In genomic region chr10:44990302-44990655, GRCh38 we compare ENCODE assay signal across 10 cellular contexts. TPM values are rescaled to one million over a fixed set of nuclear protein-coding genes. Genes with fewer than 3 reads are reported as not detected.
A peak's percentile ranks its signal among the peaks of the same experiment; 100 is the strongest.
DNase-seq lines count a peak whose midpoint lies in the region; ATAC-seq, FAIRE-seq and TF ChIP-seq lines count a peak whose summit lies in the region.
"Had no signal": no experiment of that assay in that cellular context is flagged by ENCODE, and none has a peak within 500 bp of the region (broad histone marks: within the 10 kb centered on the region; RNA-seq: fewer than 3 reads in every experiment).

No MANE protein-coding gene starts in this region.

- FAIRE-seq in bronchial epithelial cell (lab: Jason Lieb, UNC): no peak

- H3K9me3 ChIP-seq in HUES48 (ENCODE audit: control insufficient read depth, insufficient read depth, low read length) (no peaks in the 10 kb centered on the region), liver (ENCODE audit: control insufficient read depth in 4 of 4, low read length in 3 of 4) (no peaks in the 10 kb centered on the region)

- TF ChIP-seq CTCF in 22Rv1 (IDR thresholded peaks at IDR 0.05) (0 out of 2 replicates have a peak, but pooled peaks have one; percentile 8), bronchial epithelial cell (IDR thresholded peaks at IDR 0.05; ENCODE audit: insufficient read depth, low read length, severe bottlenecking) (peak; percentile 66), liver (IDR thresholded peaks at IDR 0.05; ENCODE audit: low read depth, low read length, missing input control) (no peak)

- ATAC-seq in HG03097 (IDR thresholded peaks at IDR 0.05; ENCODE audit: low FRiP score, unreplicated experiment): no peak

- H3K4me1 ChIP-seq in HUES48 (ENCODE audit: control insufficient read depth, insufficient read depth, low read length) (peaks cover 72% of the 10 kb centered on the region), liver (ENCODE audit: control insufficient read depth in 4 of 4, insufficient read depth in 4 of 4, low read length in 3 of 4) (peaks cover 37 to 53% (median 42%) of the 10 kb centered on the region in 4 donors)

- H3K36me3 ChIP-seq in HUES48 (ENCODE audit: control insufficient read depth, insufficient read depth, low read length) (0 out of 2 replicates have a peak, but pooled peaks cover 4% of the 10 kb centered on the region), bronchial epithelial cell (ENCODE audit: control insufficient read depth, insufficient read depth, low read length) (no peaks in the 10 kb centered on the region), liver (ENCODE audit: control insufficient read depth in 4 of 4, insufficient read depth in 3 of 4, low read depth in 1 of 4, low read length in 3 of 4) (no peaks in the 10 kb centered on the region)

- H3K27me3 ChIP-seq in HUES48 (ENCODE audit: control insufficient read depth, insufficient read depth, low read length) (peaks cover 7% of the 10 kb centered on the region), bronchial epithelial cell (ENCODE audit: control insufficient read depth, insufficient read depth, low read length) (no peaks in the 10 kb centered on the region), liver (ENCODE audit: control insufficient read depth in 4 of 4, insufficient read depth in 4 of 4, low read length in 3 of 4) (no peaks in the 10 kb centered on the region)

- H3K27ac ChIP-seq in 22Rv1 (no peak overlapping the region), HUES48 (ENCODE audit: low read depth, low read length) (peak overlapping the region; percentile 74), liver (ENCODE audit: low read depth in 1 of 2, low read length in 2 of 2) (peak overlapping the region; percentile 42 to 64)
- H3K27ac ChIP-seq: C4-2B, VCaP had no signal

- peak in 1 of 2 donors; percentile 26 for TF ChIP-seq RAD21 in liver (IDR thresholded peaks at IDR 0.05)

- H3K4me3 ChIP-seq in HUES48 (ENCODE audit: low read depth, low read length) (no peak overlapping the region; the same call in 1 of the 2 replicates), bronchial epithelial cell (ENCODE audit: low read depth, low read length) (no peak overlapping the region), liver (ENCODE audit: low read depth in 1 of 3, low read length in 3 of 3) (no peak overlapping the region)

- H3K9ac ChIP-seq in HUES48 (ENCODE audit: low read depth, low read length): no peak overlapping the region; the same call in 1 of the 2 replicates
- no peak overlapping the region for H3K9ac ChIP-seq in liver (ENCODE audit: low read depth in 1 of 2, low read length in 2 of 2)

- 24% methylated on average over 8 of the region's 8 CpGs for WGBS in liver

- DNase-seq in bronchial epithelial cell (ENCODE audit: low read depth) (no peak), NCI-H748 treated with DMSO at 0.1 percent for 48 hours (lab: John Stamatoyannopoulos, UW) (no peak), DMS153 (lab: John Stamatoyannopoulos, UW) (no peak), NCI-H2029 (lab: John Stamatoyannopoulos, UW) (no peak)

TF ChIP-seq in liver, 16 proteins besides CTCF, POLR2A, EP300 and RAD21:
- TF ChIP-seq FOXA1 (IDR thresholded peaks at IDR 0.05): no peak
- no peak for TF ChIP-seq MAX (IDR thresholded peaks at IDR 0.05)
- TF ChIP-seq, protein P1, sequence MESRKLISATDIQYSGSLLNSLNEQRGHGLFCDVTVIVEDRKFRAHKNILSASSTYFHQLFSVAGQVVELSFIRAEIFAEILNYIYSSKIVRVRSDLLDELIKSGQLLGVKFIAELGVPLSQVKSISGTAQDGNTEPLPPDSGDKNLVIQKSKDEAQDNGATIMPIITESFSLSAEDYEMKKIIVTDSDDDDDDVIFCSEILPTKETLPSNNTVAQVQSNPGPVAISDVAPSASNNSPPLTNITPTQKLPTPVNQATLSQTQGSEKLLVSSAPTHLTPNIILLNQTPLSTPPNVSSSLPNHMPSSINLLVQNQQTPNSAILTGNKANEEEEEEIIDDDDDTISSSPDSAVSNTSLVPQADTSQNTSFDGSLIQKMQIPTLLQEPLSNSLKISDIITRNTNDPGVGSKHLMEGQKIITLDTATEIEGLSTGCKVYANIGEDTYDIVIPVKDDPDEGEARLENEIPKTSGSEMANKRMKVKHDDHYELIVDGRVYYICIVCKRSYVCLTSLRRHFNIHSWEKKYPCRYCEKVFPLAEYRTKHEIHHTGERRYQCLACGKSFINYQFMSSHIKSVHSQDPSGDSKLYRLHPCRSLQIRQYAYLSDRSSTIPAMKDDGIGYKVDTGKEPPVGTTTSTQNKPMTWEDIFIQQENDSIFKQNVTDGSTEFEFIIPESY (IDR thresholded peaks at IDR 0.05): peak; percentile 26
- TF ChIP-seq FOXA2 (IDR thresholded peaks at IDR 0.05): peak; percentile 37
- no peak for TF ChIP-seq NR2F2 (IDR thresholded peaks at IDR 0.05)
- peak; percentile 35 for TF ChIP-seq HNF4G (IDR thresholded peaks at IDR 0.05)
- TF ChIP-seq JUND (IDR thresholded peaks at IDR 0.05): peak in 1 of 2 donors; percentile 59
- TF ChIP-seq, protein P2, sequence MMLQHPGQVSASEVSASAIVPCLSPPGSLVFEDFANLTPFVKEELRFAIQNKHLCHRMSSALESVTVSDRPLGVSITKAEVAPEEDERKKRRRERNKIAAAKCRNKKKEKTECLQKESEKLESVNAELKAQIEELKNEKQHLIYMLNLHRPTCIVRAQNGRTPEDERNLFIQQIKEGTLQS (IDR thresholded peaks at IDR 0.05): peak; percentile 90
- TF ChIP-seq RXRA (IDR thresholded peaks at IDR 0.05): peak; percentile 66 to 84
- TF ChIP-seq YY1 (IDR thresholded peaks at IDR 0.05): peak; percentile 76
- no peak for TF ChIP-seq EGR1 (IDR thresholded peaks at IDR 0.05; ENCODE audit: low read depth in 2 of 2)
- TF ChIP-seq HNF4A (conservative IDR thresholded peaks at IDR 0.05): peak; percentile 87 to 90
- TF ChIP-seq, protein P3, sequence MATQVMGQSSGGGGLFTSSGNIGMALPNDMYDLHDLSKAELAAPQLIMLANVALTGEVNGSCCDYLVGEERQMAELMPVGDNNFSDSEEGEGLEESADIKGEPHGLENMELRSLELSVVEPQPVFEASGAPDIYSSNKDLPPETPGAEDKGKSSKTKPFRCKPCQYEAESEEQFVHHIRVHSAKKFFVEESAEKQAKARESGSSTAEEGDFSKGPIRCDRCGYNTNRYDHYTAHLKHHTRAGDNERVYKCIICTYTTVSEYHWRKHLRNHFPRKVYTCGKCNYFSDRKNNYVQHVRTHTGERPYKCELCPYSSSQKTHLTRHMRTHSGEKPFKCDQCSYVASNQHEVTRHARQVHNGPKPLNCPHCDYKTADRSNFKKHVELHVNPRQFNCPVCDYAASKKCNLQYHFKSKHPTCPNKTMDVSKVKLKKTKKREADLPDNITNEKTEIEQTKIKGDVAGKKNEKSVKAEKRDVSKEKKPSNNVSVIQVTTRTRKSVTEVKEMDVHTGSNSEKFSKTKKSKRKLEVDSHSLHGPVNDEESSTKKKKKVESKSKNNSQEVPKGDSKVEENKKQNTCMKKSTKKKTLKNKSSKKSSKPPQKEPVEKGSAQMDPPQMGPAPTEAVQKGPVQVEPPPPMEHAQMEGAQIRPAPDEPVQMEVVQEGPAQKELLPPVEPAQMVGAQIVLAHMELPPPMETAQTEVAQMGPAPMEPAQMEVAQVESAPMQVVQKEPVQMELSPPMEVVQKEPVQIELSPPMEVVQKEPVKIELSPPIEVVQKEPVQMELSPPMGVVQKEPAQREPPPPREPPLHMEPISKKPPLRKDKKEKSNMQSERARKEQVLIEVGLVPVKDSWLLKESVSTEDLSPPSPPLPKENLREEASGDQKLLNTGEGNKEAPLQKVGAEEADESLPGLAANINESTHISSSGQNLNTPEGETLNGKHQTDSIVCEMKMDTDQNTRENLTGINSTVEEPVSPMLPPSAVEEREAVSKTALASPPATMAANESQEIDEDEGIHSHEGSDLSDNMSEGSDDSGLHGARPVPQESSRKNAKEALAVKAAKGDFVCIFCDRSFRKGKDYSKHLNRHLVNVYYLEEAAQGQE (IDR thresholded peaks at IDR 0.05): peak; percentile 52
- peak; percentile 83 for TF ChIP-seq SP1 (IDR thresholded peaks at IDR 0.05)
- TF ChIP-seq TAF1 (conservative IDR thresholded peaks at IDR 0.05): no peak
- no peak for TF ChIP-seq GABPA (IDR thresholded peaks at IDR 0.05 in 1 of 2, conservative IDR thresholded peaks at IDR 0.05 in 1 of 2)
TF ChIP-seq in liver: peak in this region for 10.

RNA-seq across cellular contexts. Expression of gene ZNF22, which starts 10.4 kb away (rescaled TPM):
- 4.6 and 9.2 TPM in 2 replicates for total RNA-seq in bronchial epithelial cell
- 10 to 100 TPM; 19.3 to 22.6 TPM for total RNA-seq in liver
- 10 to 100 TPM; 10.3 to 21.3 TPM for polyA plus RNA-seq in liver

RNA-seq across cellular contexts. Expression of gene DEPP1, which starts 11.7 kb away (rescaled TPM):
- total RNA-seq in bronchial epithelial cell (0.26 and 1.0 TPM in 2 replicates), liver (10 to 100 TPM; 10.7 to 33.4 TPM)
- 10 to 100 TPM; 33.5 to 79.3 TPM for polyA plus RNA-seq in liver

RNA-seq across cellular contexts. Expression of gene RASSF4, which starts 30.7 kb away (rescaled TPM):
- 0.26 and 0.51 TPM in 2 replicates for total RNA-seq in bronchial epithelial cell
- 10 to 100 TPM in 1 of 2 donors, 1 to 10 TPM in 1; 8.2 to 26.9 TPM for total RNA-seq in liver
- 10 to 100 TPM; 12.4 to 12.5 TPM for polyA plus RNA-seq in liver
